Comparison of ENCODE assay signal across 21 cellular contexts in the genomic region with DNA sequence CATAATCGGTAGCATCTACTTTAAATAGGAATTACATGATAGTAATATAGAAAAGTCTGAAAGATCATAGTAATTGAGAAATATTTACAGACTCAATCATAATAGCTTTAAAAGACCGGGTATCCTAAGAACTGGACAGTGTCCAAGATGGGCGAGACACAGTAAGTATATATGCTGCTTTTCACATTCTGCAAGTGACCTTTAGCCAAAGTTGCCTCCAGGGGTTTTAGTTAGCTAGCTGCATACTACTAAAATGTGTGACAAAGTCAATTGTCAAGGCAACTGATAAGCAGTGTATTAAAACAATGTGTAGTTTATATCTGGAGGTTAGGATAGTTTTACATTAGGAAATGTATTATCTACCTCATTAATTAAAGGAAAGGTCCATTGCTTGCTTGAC. TPM values are rescaled to one million over a fixed set of nuclear protein-coding genes. Genes with fewer than 3 reads are reported as not detected.
DNase-seq lines count a peak whose midpoint lies in the region; ATAC-seq and TF ChIP-seq lines count a peak whose summit lies in the region.
"Had no signal": no experiment of that assay in that cellular context is flagged by ENCODE, and none has a peak within 500 bp of the region (broad histone marks: within the 10 kb centered on the region; RNA-seq: fewer than 3 reads in every experiment).

No MANE protein-coding gene starts in this region.

- ATAC-seq in left lobe of liver (no peak), HG02973 (IDR thresholded peaks at IDR 0.05; ENCODE audit: unreplicated experiment) (no peak)
- ATAC-seq: activated CD8-positive, alpha-beta T cell treated with anti-CD3 and anti-CD28 coated beads, Interleukin-2, amount 10 ng/mL, durations not matched to agents 7 days and 5 days had no signal

- TF ChIP-seq CTCF in fibroblast of mammary gland (conservative IDR thresholded peaks at IDR 0.05; ENCODE audit: control insufficient read depth, insufficient read depth, low read depth, low read length) (no peak), progenitor cell of endocrine pancreas (IDR thresholded peaks at IDR 0.05; ENCODE audit: unreplicated experiment) (no peak)

- peak overlapping the region; percentile 49 for H3K27ac Mint-ChIP-seq in progenitor cell of endocrine pancreas
- H3K27ac Mint-ChIP-seq: activated CD8-positive, alpha-beta T cell treated with anti-CD3 and anti-CD28 coated beads, Interleukin-2, amount 10 ng/mL, durations not matched to agents 7 days and 5 days; B cell had no signal

- H3K4me1 Mint-ChIP-seq in progenitor cell of endocrine pancreas (ENCODE audit: low read depth), result peaks cover 1% of the 10 kb centered on the region
- H3K4me1 Mint-ChIP-seq: B cell had no signal

- H3K27me3 Mint-ChIP-seq in progenitor cell of endocrine pancreas, result no peaks in the 10 kb centered on the region
- H3K27me3 Mint-ChIP-seq: B cell had no signal

- H3K36me3 Mint-ChIP-seq in progenitor cell of endocrine pancreas (ENCODE audit: insufficient read depth), result peaks cover 7% of the 10 kb centered on the region

- H3K4me3 ChIP-seq in fibroblast of mammary gland (ENCODE audit: control insufficient read depth, low read depth, low read length), result no peak overlapping the region

- no peak overlapping the region for H3K4me3 Mint-ChIP-seq in progenitor cell of endocrine pancreas (ENCODE audit: low read depth)
- H3K4me3 Mint-ChIP-seq: activated CD8-positive, alpha-beta T cell treated with anti-CD3 and anti-CD28 coated beads, Interleukin-2, amount 10 ng/mL, durations not matched to agents 7 days and 5 days; B cell had no signal

- DNase-seq in DMS53 (lab: John Stamatoyannopoulos, UW) (peak; percentile 12), DMS53 treated with DMSO at 0.1 percent for 48 hours (lab: John Stamatoyannopoulos, UW; ENCODE audit: unreplicated experiment) (no peak), NCI-H69 (lab: John Stamatoyannopoulos, UW) (peak; percentile 61), fibroblast of mammary gland (ENCODE audit: low read depth) (peak; percentile 41), progenitor cell of endocrine pancreas (ENCODE audit: low spot score, unreplicated experiment) (no peak), NCI-H2196 (lab: John Stamatoyannopoulos, UW; ENCODE audit: unreplicated experiment) (no peak), left lobe of liver (ENCODE audit: low spot score) (no peak)
- DNase-seq: 8988T; activated CD8-positive, alpha-beta T cell treated with anti-CD3 and anti-CD28 coated beads, Interleukin-2, amount 10 ng/mL, durations not matched to agents 7 days and 5 days; activated naive CD4-positive, alpha-beta T cell; activated T-cell treated with anti-CD3 and anti-CD28 coated beads, Interleukin-2, amount 50 U/mL, for 1 hour; cerebellar nuclear complex; COR-L47; effector CD8-positive, alpha-beta T cell; glutamatergic neuron; NCI-H1048; NCI-H187 treated with DMSO at 0.1 percent for 48 hours; NCI-H446; T1000 had no signal

- no peaks in the 10 kb centered on the region for H3K9me3 Mint-ChIP-seq in progenitor cell of endocrine pancreas (ENCODE audit: low read depth)

RNA-seq across cellular contexts. Expression of a gene that starts 24.6 kb away (rescaled TPM):
- total RNA-seq in progenitor cell of endocrine pancreas, result 3.6 and 3.9 TPM in 2 replicates
- 98.8 TPM for total RNA-seq in left lobe of liver

Comparison
In these comparisons a context has a peak if more than half of its experiments do, and no peak if none do; other contexts are left out.
1. DNase-seq: peak in DMS53 (single experiment), NCI-H69 (single experiment) and fibroblast of mammary gland (single experiment); none in DMS53 treated with DMSO at 0.1 percent for 48 hours (single experiment), progenitor cell of endocrine pancreas (single experiment), NCI-H2196 (single experiment) and left lobe of liver (single experiment).
2. RNA of a gene that starts 24.6 kb away (total RNA-seq): 98.8 TPM in left lobe of liver (single experiment); 3.6 to 3.9 TPM in progenitor cell of endocrine pancreas; every median in the first group is over 10 times any median in the second.